9 cellular contexts compared by ENCODE assay signal in the genomic region with DNA sequence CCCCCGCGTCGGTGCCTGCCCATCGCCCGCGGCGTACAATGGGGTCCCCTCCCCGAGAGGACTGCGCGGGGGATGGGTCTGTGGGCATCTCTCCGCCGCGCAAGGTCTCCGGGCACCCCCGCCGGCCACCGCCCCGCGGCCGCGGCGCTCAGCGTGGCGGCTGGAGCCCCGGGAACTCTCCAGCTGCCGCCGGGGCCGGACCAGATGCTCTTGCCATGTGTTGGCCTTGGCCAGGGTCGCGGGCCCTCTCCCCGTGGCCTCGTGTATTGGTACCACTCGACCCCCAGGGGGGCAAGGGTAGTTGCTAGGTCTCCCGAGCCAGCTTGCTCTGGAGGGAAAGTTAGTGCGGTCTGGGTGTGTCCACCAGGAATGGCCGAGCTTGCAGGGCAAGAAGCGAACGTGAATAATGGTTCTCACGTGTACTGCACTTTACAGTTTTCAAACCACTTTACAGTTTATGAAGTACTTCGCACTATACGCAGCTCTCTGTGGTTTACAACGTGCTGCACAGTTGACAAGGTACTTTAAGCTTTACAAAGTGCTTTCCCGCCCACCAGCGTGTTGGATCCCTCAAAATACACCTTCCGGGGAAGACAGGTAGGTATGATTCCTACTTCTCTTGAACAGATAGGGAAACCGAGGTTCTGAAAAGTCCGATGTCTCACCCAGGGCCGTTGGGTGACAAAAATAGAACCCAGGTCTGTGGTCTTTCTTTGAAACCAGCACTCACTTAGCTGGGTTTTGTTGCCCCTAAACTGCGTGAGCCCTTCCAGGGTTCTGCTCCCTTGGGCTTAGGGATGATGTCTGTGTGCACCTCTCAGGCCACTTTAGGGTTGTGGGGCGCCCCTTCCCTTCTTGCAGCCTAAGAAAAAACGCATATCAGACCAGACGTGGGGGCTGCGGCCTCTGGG. TPM values are rescaled to one million over a fixed set of nuclear protein-coding genes. Genes with fewer than 3 reads are reported as not detected.
DNase-seq lines count a peak whose midpoint lies in the region; ATAC-seq and TF ChIP-seq lines count a peak whose summit lies in the region.
"Had no signal": no experiment of that assay in that cellular context is flagged by ENCODE, and none has a peak within 500 bp of the region (broad histone marks: within the 10 kb centered on the region; RNA-seq: fewer than 3 reads in every experiment).

No MANE protein-coding gene starts in this region.

- intact Hi-C loops in CD8-positive, alpha-beta T cell (cut with DNase I, micrococcal nuclease) = no loop called here
- intact Hi-C loops in activated T-helper 1 cell treated with anti-CD3 and anti-CD28 coated beads, Interleukin-12 subunit alpha, Interleukin-12 subunit beta, Interleukin-2, Interleukin-4 antibody, amounts not matched to agents 30 ng/mL and 10 ng/mL and 1 ng/mL, durations not matched to agents 14 hours and 24 hours and 36 hours (cut with micrococcal nuclease) = no loop called here

- H3K4me3 Mint-ChIP-seq in CD8-positive, alpha-beta T cell = peak overlapping the region; percentile 69
- peak overlapping the region; percentile 29 to 74 (median 55) for H3K4me3 Mint-ChIP-seq in naive thymus-derived CD8-positive, alpha-beta T cell
- H3K4me3 Mint-ChIP-seq in activated T-helper 1 cell treated with anti-CD3 and anti-CD28 coated beads, Interleukin-12 subunit alpha, Interleukin-12 subunit beta, Interleukin-2, Interleukin-4 antibody, amounts not matched to agents 30 ng/mL and 10 ng/mL and 1 ng/mL, durations not matched to agents 14 hours and 24 hours and 36 hours = no peak overlapping the region

- H3K36me3 Mint-ChIP-seq in CD8-positive, alpha-beta T cell = no peaks in the 10 kb centered on the region
- peaks cover 0 to 2% (median 0%) of the 10 kb centered on the region in 3 donors for H3K36me3 Mint-ChIP-seq in naive thymus-derived CD8-positive, alpha-beta T cell
- no peaks in the 10 kb centered on the region for H3K36me3 Mint-ChIP-seq in activated T-helper 1 cell treated with anti-CD3 and anti-CD28 coated beads, Interleukin-12 subunit alpha, Interleukin-12 subunit beta, Interleukin-2, Interleukin-4 antibody, amounts not matched to agents 30 ng/mL and 10 ng/mL and 1 ng/mL, durations not matched to agents 14 hours and 24 hours and 36 hours (ENCODE audit: low read depth)

- peaks cover 63% of the 10 kb centered on the region for H3K27me3 Mint-ChIP-seq in CD8-positive, alpha-beta T cell (ENCODE audit: low read depth)
- H3K27me3 Mint-ChIP-seq in naive thymus-derived CD8-positive, alpha-beta T cell = peaks cover 29 to 82% (median 60%) of the 10 kb centered on the region in 5 donors
- peaks cover 57% of the 10 kb centered on the region for H3K27me3 Mint-ChIP-seq in activated T-helper 1 cell treated with anti-CD3 and anti-CD28 coated beads, Interleukin-12 subunit alpha, Interleukin-12 subunit beta, Interleukin-2, Interleukin-4 antibody, amounts not matched to agents 30 ng/mL and 10 ng/mL and 1 ng/mL, durations not matched to agents 14 hours and 24 hours and 36 hours (ENCODE audit: insufficient read depth)

- no peak for DNase-seq in CD8-positive, alpha-beta T cell
- peak; percentile 54 for DNase-seq in dermis blood vessel endothelial cell
- DNase-seq in naive thymus-derived CD8-positive, alpha-beta T cell = no peak
- DNase-seq in activated T-helper 1 cell treated with anti-CD3 and anti-CD28 coated beads, Interleukin-12 subunit alpha, Interleukin-12 subunit beta, Interleukin-2, Interleukin-4 antibody, amounts not matched to agents 30 ng/mL and 10 ng/mL and 1 ng/mL, durations not matched to agents 14 hours and 24 hours and 36 hours (ENCODE audit: low spot score) = no peak
- DNase-seq in HuH-7.5 (ENCODE audit: low spot score) = no peak

- peak overlapping the region; percentile 58 for H3K4me2 ChIP-seq in KMS-11

- CTCF ChIA-PET in CD8-positive, alpha-beta T cell (lab: Charles Lee) = no interaction called here

- H3K27me3 ChIP-seq in CD8-positive, alpha-beta T cell (ENCODE audit: insufficient read depth, low read length) = peaks cover 13% of the 10 kb centered on the region
- H3K27me3 ChIP-seq in KMS-11 (ENCODE audit: insufficient read depth, low read depth) = peaks cover 88% of the 10 kb centered on the region

- H3K4me1 Mint-ChIP-seq in CD8-positive, alpha-beta T cell (ENCODE audit: low read depth) = peaks cover 6% of the 10 kb centered on the region
- H3K4me1 Mint-ChIP-seq in naive thymus-derived CD8-positive, alpha-beta T cell = peaks cover 0 to 20% (median 4%) of the 10 kb centered on the region in 4 donors
- H3K4me1 Mint-ChIP-seq in activated T-helper 1 cell treated with anti-CD3 and anti-CD28 coated beads, Interleukin-12 subunit alpha, Interleukin-12 subunit beta, Interleukin-2, Interleukin-4 antibody, amounts not matched to agents 30 ng/mL and 10 ng/mL and 1 ng/mL, durations not matched to agents 14 hours and 24 hours and 36 hours (ENCODE audit: low read depth) = no peaks in the 10 kb centered on the region

- no peak overlapping the region for H3K27ac Mint-ChIP-seq in CD8-positive, alpha-beta T cell
- no peak overlapping the region for H3K27ac Mint-ChIP-seq in naive thymus-derived CD8-positive, alpha-beta T cell
- H3K27ac Mint-ChIP-seq in activated T-helper 1 cell treated with anti-CD3 and anti-CD28 coated beads, Interleukin-12 subunit alpha, Interleukin-12 subunit beta, Interleukin-2, Interleukin-4 antibody, amounts not matched to agents 30 ng/mL and 10 ng/mL and 1 ng/mL, durations not matched to agents 14 hours and 24 hours and 36 hours = no peak overlapping the region

- H3K36me3 ChIP-seq in CD8-positive, alpha-beta T cell (ENCODE audit: insufficient read depth, low read length) = no peaks in the 10 kb centered on the region
- no peaks in the 10 kb centered on the region for H3K36me3 ChIP-seq in KMS-11 (ENCODE audit: insufficient read depth)

- TF ChIP-seq CTCF in CD8-positive, alpha-beta T cell (IDR thresholded peaks at IDR 0.05) = no peak
- no peak for TF ChIP-seq CTCF in KMS-11 (conservative IDR thresholded peaks at IDR 0.05; ENCODE audit: low read depth, low read length)

- H3K4me1 ChIP-seq in CD8-positive, alpha-beta T cell (ENCODE audit: insufficient read depth, low read length) = no peaks in the 10 kb centered on the region
- peaks cover 16% of the 10 kb centered on the region for H3K4me1 ChIP-seq in KMS-11 (ENCODE audit: low read depth, poor library complexity, severe bottlenecking)

- no peaks in the 10 kb centered on the region for H3K79me2 ChIP-seq in KMS-11 (ENCODE audit: insufficient read depth, low read depth)

- H3K4me3 ChIP-seq in CD8-positive, alpha-beta T cell (ENCODE audit: low read depth, low read length) = no peak overlapping the region
- peak overlapping the region; percentile 62 for H3K4me3 ChIP-seq in KMS-11 (IDR thresholded peaks at IDR 0.05; ENCODE audit: insufficient read depth, low read depth, low read length)
- H3K4me3 ChIP-seq: lung had no signal

- POLR2A ChIA-PET in CD8-positive, alpha-beta T cell (lab: Charles Lee) = no interaction called here
- POLR2A ChIA-PET in naive thymus-derived CD8-positive, alpha-beta T cell (lab: Charles Lee) = no interaction called here

- no peak for ATAC-seq in CD8-positive, alpha-beta T cell
- no peak for ATAC-seq in naive thymus-derived CD8-positive, alpha-beta T cell
- ATAC-seq in GM21528 (IDR thresholded peaks at IDR 0.05; ENCODE audit: low FRiP score, unreplicated experiment) (no peak), HG03135 (IDR thresholded peaks at IDR 0.05; ENCODE audit: unreplicated experiment) (no peak)

- H4K20me1 ChIP-seq in KMS-11 (ENCODE audit: insufficient read depth) = no peaks in the 10 kb centered on the region

- no peaks in the 10 kb centered on the region for H3K9me3 Mint-ChIP-seq in CD8-positive, alpha-beta T cell
- H3K9me3 Mint-ChIP-seq in naive thymus-derived CD8-positive, alpha-beta T cell = no peaks in the 10 kb centered on the region
- no peaks in the 10 kb centered on the region for H3K9me3 Mint-ChIP-seq in activated T-helper 1 cell treated with anti-CD3 and anti-CD28 coated beads, Interleukin-12 subunit alpha, Interleukin-12 subunit beta, Interleukin-2, Interleukin-4 antibody, amounts not matched to agents 30 ng/mL and 10 ng/mL and 1 ng/mL, durations not matched to agents 14 hours and 24 hours and 36 hours

- no peak overlapping the region for H3K27ac ChIP-seq in CD8-positive, alpha-beta T cell (ENCODE audit: low read depth, low read length)
- no peak overlapping the region for H3K27ac ChIP-seq in KMS-11

- H3K9me3 ChIP-seq in CD8-positive, alpha-beta T cell (ENCODE audit: low read length) = no peaks in the 10 kb centered on the region

- no peak overlapping the region for H3K9ac ChIP-seq in KMS-11

- peak overlapping the region; percentile 11; the same call in 1 of the 2 replicates for H2AFZ ChIP-seq in KMS-11 (ENCODE audit: low read depth)

RNA-seq across cellular contexts. Expression of gene EPHB2, which starts 1.2 kb away (rescaled TPM):
- not detected for total RNA-seq in CD8-positive, alpha-beta T cell
- 35.1 and 42.3 TPM in 2 replicates for total RNA-seq in dermis blood vessel endothelial cell
- total RNA-seq in naive thymus-derived CD8-positive, alpha-beta T cell = under 1 TPM; 0.21 to 0.25 TPM
- polyA plus RNA-seq in naive thymus-derived CD8-positive, alpha-beta T cell = not detected
- total RNA-seq in activated T-helper 1 cell treated with anti-CD3 and anti-CD28 coated beads, Interleukin-12 subunit alpha, Interleukin-12 subunit beta, Interleukin-2, Interleukin-4 antibody, amounts not matched to agents 30 ng/mL and 10 ng/mL and 1 ng/mL, durations not matched to agents 14 hours and 24 hours and 36 hours = not detected in 2 replicates

RNA-seq across cellular contexts. Expression of gene C1QB, which starts 58.8 kb away (rescaled TPM):
- not detected for total RNA-seq in CD8-positive, alpha-beta T cell
- not detected in 2 replicates for total RNA-seq in dermis blood vessel endothelial cell
- not detected for total RNA-seq in naive thymus-derived CD8-positive, alpha-beta T cell
- not detected for polyA plus RNA-seq in naive thymus-derived CD8-positive, alpha-beta T cell
- not detected in 2 replicates for total RNA-seq in activated T-helper 1 cell treated with anti-CD3 and anti-CD28 coated beads, Interleukin-12 subunit alpha, Interleukin-12 subunit beta, Interleukin-2, Interleukin-4 antibody, amounts not matched to agents 30 ng/mL and 10 ng/mL and 1 ng/mL, durations not matched to agents 14 hours and 24 hours and 36 hours

Comparison
In these comparisons a context has a peak if more than half of its experiments do, and no peak if none do; other contexts are left out.
1. RNA of gene EPHB2, which starts 1.2 kb away (total RNA-seq): 35.1 to 42.3 TPM in dermis blood vessel endothelial cell; 0.21 to 0.25 TPM in naive thymus-derived CD8-positive, alpha-beta T cell, not detected in CD8-positive, alpha-beta T cell and not detected in activated T-helper 1 cell treated with anti-CD3 and anti-CD28 coated beads, Interleukin-12 subunit alpha, Interleukin-12 subunit beta, Interleukin-2, Interleukin-4 antibody, amounts not matched to agents 30 ng/mL and 10 ng/mL and 1 ng/mL, durations not matched to agents 14 hours and 24 hours and 36 hours; every median in the first group is over 10 times any median in the second.